Comparison of ENCODE assay signal across 8 cellular contexts in genomic region chr20:652611-653109, GRCh38. TPM values are rescaled to one million over a fixed set of nuclear protein-coding genes. Genes with fewer than 3 reads are reported as not detected.
DNase-seq lines count a peak whose midpoint lies in the region; ATAC-seq, FAIRE-seq and TF ChIP-seq lines count a peak whose summit lies in the region.

No MANE protein-coding gene starts in this region.

- H3K4me1 ChIP-seq in heart right ventricle: peaks cover 6 to 48% (median 22%) of the 10 kb centered on the region in 9 donors

- H3K9me3 ChIP-seq in heart right ventricle: peaks cover 0 to 5% (median 0%) of the 10 kb centered on the region in 11 donors

- intact Hi-C loops in heart right ventricle (cut with DNase I): loop anchor here in 6 of 10 donors (2.0 to 10.0 kb wide), 5 partner anchors 74 to 298 kb away; no protein-coding TSS in a partner anchor

- H3K27me3 ChIP-seq in heart right ventricle: no peaks in the 10 kb centered on the region

- peak; percentile 69 for FAIRE-seq in GM12891 (lab: Jason Lieb, UNC)

- TF ChIP-seq CTCF in heart right ventricle (IDR thresholded peaks at IDR 0.05): no peak

- TF ChIP-seq POLR2A in GM12891 (IDR thresholded peaks at IDR 0.05; ENCODE audit: low read depth, low read length): no peak

- peaks cover 0 to 36% (median 21%) of the 10 kb centered on the region in 9 donors for H3K36me3 ChIP-seq in heart right ventricle

- H3K4me3 ChIP-seq in heart right ventricle (peak overlapping the region; percentile 36 to 87 (median 76)), skeletal muscle cell (ENCODE audit: low read depth, low read length) (peak overlapping the region; percentile 88)

- 2% methylated on average over 24 to 36 of the region's 36 CpGs for WGBS in heart right ventricle, 2 donors

- H3K27ac ChIP-seq in heart right ventricle: peak overlapping the region; percentile 86 to 98 (median 93)

- no peak for DNase-seq in GM12891 (ENCODE audit: insufficient read length, low spot score)
- DNase-seq in activated T-cell treated with anti-CD3 and anti-CD28 coated beads, Interleukin-2, amount 50 U/mL, for 48 hours: peak; percentile 48 to 60
- peak in 1 of 2 donors; percentile 35 for DNase-seq in heart right ventricle
- DNase-seq in skeletal muscle cell (ENCODE audit: low read depth): no peak
- no peak for DNase-seq in midbrain (lab: John Stamatoyannopoulos, UW)

- peak; percentile 7 for ATAC-seq in HG03095 (IDR thresholded peaks at IDR 0.05; ENCODE audit: unreplicated experiment)
- peak in 6 of 8 donors; percentile 3 to 19 (median 5) for ATAC-seq in heart right ventricle
- no peak for ATAC-seq in GM18870 (IDR thresholded peaks at IDR 0.05; ENCODE audit: unreplicated experiment)
- no peak for ATAC-seq in HG02642 (IDR thresholded peaks at IDR 0.05; ENCODE audit: poor library complexity, unreplicated experiment)

TF ChIP-seq in GM12891, 5 proteins besides CTCF, POLR2A, EP300 and RAD21:
- TF ChIP-seq TAF1 (IDR thresholded peaks at IDR 0.05; ENCODE audit: low read depth, low read length): no peak
- TF ChIP-seq PAX5 (IDR thresholded peaks at IDR 0.05; ENCODE audit: insufficient read depth, low read length, severe bottlenecking): no peak
- no peak for TF ChIP-seq SPI1 (IDR thresholded peaks at IDR 0.05; ENCODE audit: low read depth, low read length)
- TF ChIP-seq POLR2AphosphoS5 (IDR thresholded peaks at IDR 0.05; ENCODE audit: low read depth, low read length): no peak
- no peak for TF ChIP-seq POU2F2 (IDR thresholded peaks at IDR 0.05; ENCODE audit: low read depth, low read length)

RNA-seq across cellular contexts. Expression of gene SRXN1, which starts 0.3 kb away (rescaled TPM):
- polyA plus RNA-seq in GM12891 (2012; ENCODE audit: low read depth, missing spikeins): 3.7 TPM
- total RNA-seq in heart right ventricle: 10 to 100 TPM; 21.4 to 42.0 (median 30.9) TPM
- polyA plus RNA-seq in heart right ventricle: 10 to 100 TPM; 11.9 to 32.8 TPM

RNA-seq across cellular contexts. Expression of gene SCRT2, which starts 22.9 kb away (rescaled TPM):
- polyA plus RNA-seq in GM12891 (2012; ENCODE audit: low read depth, missing spikeins): not detected
- not detected for total RNA-seq in heart right ventricle
- polyA plus RNA-seq in heart right ventricle: not detected

RNA-seq across cellular contexts. Expression of gene TCF15, which starts 42.6 kb away (rescaled TPM):
- polyA plus RNA-seq in GM12891 (2012; ENCODE audit: low read depth, missing spikeins): not detected
- 10 to 100 TPM in 3 of 10 donors, 1 to 10 TPM in 7; 4.6 to 20.5 (median 7.9) TPM for total RNA-seq in heart right ventricle
- polyA plus RNA-seq in heart right ventricle: 10 to 100 TPM; 12.8 to 41.0 TPM

Comparison
In these comparisons a context has a peak if more than half of its experiments do, and no peak if none do; other contexts are left out.
1. DNase-seq: peak in activated T-cell treated with anti-CD3 and anti-CD28 coated beads, Interleukin-2, amount 50 U/mL, for 48 hours (2 of 2); none in GM12891 (single experiment), skeletal muscle cell (single experiment) and midbrain (single experiment).
2. ATAC-seq: peak in HG03095 (single experiment) and heart right ventricle (6 of 8); none in GM18870 (single experiment) and HG02642 (single experiment).